11 cellular contexts compared by ENCODE assay signal in the genomic region with DNA sequence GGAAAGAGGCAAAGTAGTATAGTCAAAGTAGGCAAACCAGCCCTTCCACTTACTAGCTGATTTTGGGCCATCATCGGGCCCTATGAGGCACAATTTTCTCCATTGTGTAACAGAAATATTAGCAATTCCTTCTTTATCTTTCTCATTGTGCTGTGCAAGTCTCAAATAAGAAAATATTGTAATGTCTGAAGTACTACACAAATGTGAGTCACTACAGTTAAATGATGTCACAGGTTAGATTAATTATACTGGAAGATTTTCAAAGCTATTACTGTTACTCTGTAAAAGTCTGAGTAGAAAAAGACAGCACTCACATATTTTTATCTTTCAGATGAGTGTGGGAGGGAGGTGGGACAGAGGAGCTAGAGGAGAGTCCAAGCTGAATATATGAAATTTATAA. TPM values are rescaled to one million over a fixed set of nuclear protein-coding genes. Genes with fewer than 3 reads are reported as not detected.
A peak's percentile ranks its signal among the peaks of the same experiment; 100 is the strongest.
DNase-seq lines count a peak whose midpoint lies in the region; ATAC-seq, FAIRE-seq and TF ChIP-seq lines count a peak whose summit lies in the region.
"Had no signal": no experiment of that assay in that cellular context is flagged by ENCODE, and none has a peak within 500 bp of the region (broad histone marks: within the 10 kb centered on the region; RNA-seq: fewer than 3 reads in every experiment).

No MANE protein-coding gene starts in this region.

- no peaks in the 10 kb centered on the region for H3K9me3 ChIP-seq in pancreas
- no peaks in the 10 kb centered on the region for H3K9me3 ChIP-seq in spleen
- H3K9me3 ChIP-seq in Peyer's patch = no peaks in the 10 kb centered on the region

- TF ChIP-seq POLR2A in spleen (IDR thresholded peaks at IDR 0.05) = no peak
- no peak for TF ChIP-seq POLR2A in Peyer's patch (IDR thresholded peaks at IDR 0.05)

- DNase-seq in astrocyte of the spinal cord (ENCODE audit: low read depth, low spot score) (peak; percentile 58), pancreas (no peak), spleen (no peak), NCI-H446 (lab: John Stamatoyannopoulos, UW) (no peak), Peyer's patch (no peak), G401 (ENCODE audit: low spot score) (no peak)
- DNase-seq: cerebellar nuclear complex, KBM-7 had no signal

- no peak overlapping the region for H3K4me3 ChIP-seq in astrocyte of the spinal cord (ENCODE audit: low read depth, low read length)
- H3K4me3 ChIP-seq in pancreas = no peak overlapping the region
- H3K4me3 ChIP-seq in spleen = no peak overlapping the region
- H3K4me3 ChIP-seq in Peyer's patch = no peak overlapping the region

- no peak for TF ChIP-seq CTCF in astrocyte of the spinal cord (IDR thresholded peaks at IDR 0.05; ENCODE audit: low read depth, low read length)
- no peak for TF ChIP-seq CTCF in pancreas (IDR thresholded peaks at IDR 0.05)
- TF ChIP-seq CTCF in spleen (IDR thresholded peaks at IDR 0.05 in 8 of 11, conservative IDR thresholded peaks at IDR 0.05 in 3 of 11) = no peak
- no peak for TF ChIP-seq CTCF in Peyer's patch (IDR thresholded peaks at IDR 0.05)

- H3K4me1 ChIP-seq in pancreas = peaks cover 3 to 6% (median 4%) of the 10 kb centered on the region in 3 donors
- no peaks in the 10 kb centered on the region for H3K4me1 ChIP-seq in spleen
- no peaks in the 10 kb centered on the region for H3K4me1 ChIP-seq in Peyer's patch

- in situ Hi-C loops in astrocyte of the spinal cord (cut with HindIII; ENCODE audit: low sequenced_read_pairs) (no loop called here), G401 (cut with HindIII; ENCODE audit: low sequenced_read_pairs) (no loop called here)

- WGBS in pancreas, 2 donors = 29 to 52% methylated on average over 1 of the region's 1 CpG
- 63 to 97% (median 94%) methylated on average over 1 of the region's 1 CpG for WGBS in spleen, 5 donors

- intact Hi-C loops in pancreas (cut with DNase I) (no loop called here), spleen (cut with DNase I; ENCODE audit: low total_unique reads) (no loop called here)

- H3K36me3 ChIP-seq in pancreas (no peaks in the 10 kb centered on the region), spleen (no peaks in the 10 kb centered on the region), Peyer's patch (no peaks in the 10 kb centered on the region)

- ATAC-seq in GM19023 (IDR thresholded peaks at IDR 0.05; ENCODE audit: unreplicated experiment) (peak; percentile 26), HG02885 (IDR thresholded peaks at IDR 0.05; ENCODE audit: poor library complexity, unreplicated experiment) (peak; percentile 46), pancreas (peak; percentile 55 to 83 (median 72))

- H3K27me3 ChIP-seq in pancreas = no peaks in the 10 kb centered on the region
- no peaks in the 10 kb centered on the region for H3K27me3 ChIP-seq in spleen (replicated peaks in 1 of 7)
- no peaks in the 10 kb centered on the region for H3K27me3 ChIP-seq in Peyer's patch

- FAIRE-seq in pancreas (lab: Jason Lieb, UNC) = peak; percentile 9

- H3K27ac ChIP-seq in pancreas = peak overlapping the region in 2 of 4 donors; percentile 44 to 64
- no peak overlapping the region for H3K27ac ChIP-seq in spleen
- no peak overlapping the region for H3K27ac ChIP-seq in Peyer's patch

RNA-seq across cellular contexts. Expression of a gene that starts 12.4 kb away (rescaled TPM):
- total RNA-seq in pancreas = not detected
- not detected for polyA plus RNA-seq in pancreas
- not detected for total RNA-seq in spleen
- under 1 TPM in 2 of 3 donors, not detected in 1; 0.04 to 0.16 TPM for polyA plus RNA-seq in spleen
- not detected for total RNA-seq in Peyer's patch
- total RNA-seq in G401 (2014; rRNA removed; shearing (Covaris generic)) = not detected in 2 replicates
- total RNA-seq: H4 had no signal
